In genomic region chr1:93993731-93994130, GRCh38 we compare ENCODE assay signal across 24 cellular contexts.
DNase-seq lines count a peak whose midpoint lies in the region; ATAC-seq, FAIRE-seq and TF ChIP-seq lines count a peak whose summit lies in the region.
"Had no signal": no experiment of that assay in that cellular context is flagged by ENCODE, and none has a peak within 500 bp of the region (broad histone marks: within the 10 kb centered on the region; RNA-seq: fewer than 3 reads in every experiment).

No MANE protein-coding gene starts in this region.

- FAIRE-seq in bronchial epithelial cell (lab: Jason Lieb, UNC): no peak
- FAIRE-seq: TTC549 had no signal

- ATAC-seq in GM21786 (IDR thresholded peaks at IDR 0.05; ENCODE audit: unreplicated experiment): no peak
- no peak for ATAC-seq in GM18867 (IDR thresholded peaks at IDR 0.05; ENCODE audit: unreplicated experiment)
- ATAC-seq: activated naive CD8-positive, alpha-beta T cell treated with anti-CD3 and anti-CD28 coated beads, Interleukin-2, amount 50 U/mL, for 24 hours; HCT116; lower lobe of right lung; Right ventricle myocardium inferior; stimulated activated memory B cell treated with anti-CD40 and anti-IgM and Interleukin-4, amounts not matched to agents 10 μg/mL and 1 μg/mL and 100 μg/mL, for 72 hours had no signal

- no peaks in the 10 kb centered on the region for H3K36me3 ChIP-seq in bronchial epithelial cell (ENCODE audit: control insufficient read depth, insufficient read depth, low read length)
- H3K36me3 ChIP-seq: cardiac muscle cell, lower lobe of right lung, right lobe of liver had no signal

- peak; percentile 60 for DNase-seq in EH (ENCODE audit: low read depth)
- peak; percentile 85 for DNase-seq in NCI-H82 (lab: John Stamatoyannopoulos, UW)
- peak; percentile 72 for DNase-seq in bronchial epithelial cell (ENCODE audit: low read depth)
- DNase-seq in non-pigmented ciliary epithelial cell (ENCODE audit: low read depth): peak; percentile 64
- DNase-seq in SKM-1 treated with dmso at 0.1 percent for 144 hours (lab: John Stamatoyannopoulos, UW; ENCODE audit: unreplicated experiment): no peak
- DNase-seq: activated CD4-positive, alpha-beta T cell treated with anti-CD3 and anti-CD28 coated beads, Interleukin-2, amount 10 ng/mL, durations not matched to agents 24 days and 14 days; activated effector memory CD4-positive, alpha-beta T cell treated with Interleukin-2 at 50 U/mL for 16 hours; activated naive CD8-positive, alpha-beta T cell treated with anti-CD3 and anti-CD28 coated beads, Interleukin-2, amount 50 U/mL, for 24 hours; CD8-positive, alpha-beta memory T cell; foreskin fibroblast; lower lobe of right lung; NCI-H1417; NCI-H2107; NCI-H524; testis had no signal

- no peak for TF ChIP-seq CTCF in bronchial epithelial cell (IDR thresholded peaks at IDR 0.05; ENCODE audit: insufficient read depth, low read length, severe bottlenecking)

- no peak overlapping the region for H3K4me3 ChIP-seq in bronchial epithelial cell (ENCODE audit: low read depth, low read length)
- H3K4me3 ChIP-seq: cardiac muscle cell, hepatocyte, lower lobe of right lung, testis had no signal

- no peaks in the 10 kb centered on the region for H3K27me3 ChIP-seq in bronchial epithelial cell (ENCODE audit: control insufficient read depth, insufficient read depth, low read length)
- H3K27me3 ChIP-seq: cardiac muscle cell, hepatocyte, right lobe of liver, testis had no signal
